In genomic region chr4:11299016-11299415, GRCh38 we compare ENCODE assay signal across 32 cellular contexts.
"Had no signal": no experiment of that assay in that cellular context is flagged by ENCODE, and none has a peak within 500 bp of the region (broad histone marks: within the 10 kb centered on the region; RNA-seq: fewer than 3 reads in every experiment).

No MANE protein-coding gene starts in this region.

- H3K4me2 ChIP-seq: SK-N-SH had no signal

- H3K27me3 ChIP-seq: ascending aorta, MG63, Peyer's patch, SJSA1 had no signal

- H3K27ac ChIP-seq: ascending aorta, Peyer's patch, SJSA1 had no signal

- H3K4me1 ChIP-seq: ascending aorta, Peyer's patch, SJSA1 had no signal

- H3K4me3 ChIP-seq: ascending aorta, MG63, Peyer's patch, SJSA1 had no signal

- ATAC-seq: activated CD4-positive, alpha-beta T cell treated with anti-CD3 and anti-CD28 coated beads for 36 hours; activated CD4-positive, CD25-positive, alpha-beta regulatory T cell treated with anti-CD3 and anti-CD28 coated beads, Interleukin-2, amount 50 U/mL, for 24 hours; activated CD8-positive, alpha-beta T cell treated with anti-CD3 and anti-CD28 coated beads, Interleukin-2, amount 10 ng/mL, durations not matched to agents 7 days and 5 days; PC-3; WTC11 had no signal

- H3K36me3 ChIP-seq: ascending aorta, MG63, Peyer's patch, SJSA1 had no signal

- DNase-seq: activated CD4-positive, alpha-beta T cell treated with anti-CD3 and anti-CD28 coated beads for 36 hours; activated CD4-positive, alpha-beta T cell treated with anti-CD3 and anti-CD28 coated beads, Interleukin-2, amount 10 ng/mL, durations not matched to agents 7 days and 5 days; activated CD4-positive, alpha-beta T cell treated with anti-CD3 and anti-CD28 coated beads, Interleukin-2, amount 50 U/mL, for 48 hours; activated CD8-positive, alpha-beta T cell treated with anti-CD3 and anti-CD28 coated beads, Interleukin-2, amount 10 ng/mL, durations not matched to agents 7 days and 5 days; activated gamma-delta T cell; activated naive CD4-positive, alpha-beta T cell treated with Interleukin-2 at 50 U/mL for 16 hours; activated naive CD8-positive, alpha-beta T cell treated with anti-CD3 and anti-CD28 coated beads, Interleukin-2, amount 10 ng/mL, durations not matched to agents 7 days and 5 days; activated T-cell treated with anti-CD3 and anti-CD28 coated beads, Interleukin-2, amount 50 U/mL, for 24 hours; amygdala; caudate nucleus; Karpas-422; KBM-7; MG63; NCI-H1048; NCI-H1105 treated with DMSO at 0.1 percent for 48 hours; NCI-H1436; NCI-H1694; NCI-H1930; NCI-H2081 treated with DMSO at 0.1 percent for 48 hours; NCI-H226; NCI-H446 treated with DMSO at 0.1 percent for 48 hours; NCI-H524; NK-92 treated with Interleukin-12 subunit alpha and Interleukin-12 subunit beta, amount 100 ng/mL, for 24 hours; PC-3; Peyer's patch; RPMI8226; SHP77 treated with DMSO at 0.1 percent for 48 hours; SK-N-SH had no signal

- H3K9ac ChIP-seq: SK-N-SH had no signal

- H3K9me3 ChIP-seq: ascending aorta, MG63, Peyer's patch, SJSA1, SK-N-SH had no signal
